ENCODE assay signal across 15 cellular contexts in genomic region chr1:218642033-218642954, GRCh38.
A peak's percentile ranks its signal among the peaks of the same experiment; 100 is the strongest.
DNase-seq lines count a peak whose midpoint lies in the region; ATAC-seq, FAIRE-seq and TF ChIP-seq lines count a peak whose summit lies in the region.
"Had no signal": no experiment of that assay in that cellular context is flagged by ENCODE, and none has a peak within 500 bp of the region (broad histone marks: within the 10 kb centered on the region; RNA-seq: fewer than 3 reads in every experiment).

No MANE protein-coding gene starts in this region.

- H3K27ac ChIP-seq in A549: peak overlapping the region; percentile 27 to 79; a peak in 4 of 6 replicates
- H3K27ac ChIP-seq in mesenchymal stem cell (ENCODE audit: low read length, poor library complexity, severe bottlenecking): no peak overlapping the region

- H3K18ac ChIP-seq in mesenchymal stem cell (ENCODE audit: low read depth in 1 of 2, low read length in 2 of 2): peak overlapping the region in 1 of 2 experiments; percentile 80

- peaks cover 3% of the 10 kb centered on the region for H3K9me3 Mint-ChIP-seq in chondrocyte (ENCODE audit: low read depth)
- H3K9me3 Mint-ChIP-seq: activated B cell treated with CpG ODN at 0.5 μM for 24 hours had no signal

- H3K23ac ChIP-seq in mesenchymal stem cell (ENCODE audit: low read length in 2 of 2): no peak overlapping the region

- H3K27ac Mint-ChIP-seq in chondrocyte (ENCODE audit: unreplicated experiment): peak overlapping the region; percentile 43
- H3K27ac Mint-ChIP-seq: activated B cell treated with CpG ODN at 0.5 μM for 24 hours; activated naive CD4-positive, alpha-beta T cell treated with anti-CD3 and anti-CD28 coated beads, Interleukin-2, amount 50 U/mL, for 72 hours had no signal

- TF ChIP-seq EP300 in A549 (IDR thresholded peaks at IDR 0.05): no peak

- H3K36me3 ChIP-seq in mesenchymal stem cell (ENCODE audit: control insufficient read depth in 1 of 2, insufficient read depth in 2 of 2, low read depth in 1 of 2, low read length in 2 of 2): no peaks in the 10 kb centered on the region

- FAIRE-seq in A549 (lab: Jason Lieb, UNC) (peak; percentile 54), frontal cortex (lab: Jason Lieb, UNC) (no peak)

- H2BK120ac ChIP-seq in mesenchymal stem cell (ENCODE audit: low read depth, low read length): no peak overlapping the region

- no peak overlapping the region for H2AFZ ChIP-seq in mesenchymal stem cell (ENCODE audit: low read depth, low read length)

- peaks cover 25% of the 10 kb centered on the region for H3K4me1 ChIP-seq in A549
- H3K4me1 ChIP-seq in mesenchymal stem cell (ENCODE audit: control insufficient read depth, insufficient read depth, low read depth, low read length): peaks cover 4% of the 10 kb centered on the region

- H4K91ac ChIP-seq in mesenchymal stem cell (ENCODE audit: low read length): no peak overlapping the region

- no peak for TF ChIP-seq POLR2A in A549 (IDR thresholded peaks at IDR 0.05; ENCODE audit: low read length)

- H3K27me3 ChIP-seq in mesenchymal stem cell (ENCODE audit: control insufficient read depth in 1 of 2, insufficient read depth in 1 of 2, low read length in 2 of 2): no peaks in the 10 kb centered on the region

- H3K9me3 ChIP-seq in A549 (no peaks in the 10 kb centered on the region), mesenchymal stem cell (ENCODE audit: control insufficient read depth, low read length) (no peaks in the 10 kb centered on the region)

- ATAC-seq in A549: peak in 1 of 2 experiments; percentile 45; a peak in 3 of 6 replicates
- ATAC-seq: activated naive CD4-positive, alpha-beta T cell treated with anti-CD3 and anti-CD28 coated beads, Interleukin-2, amount 50 U/mL, for 72 hours had no signal

- H3K4me3 ChIP-seq in A549: no peak overlapping the region
- H3K4me3 ChIP-seq in mesenchymal stem cell (ENCODE audit: insufficient read depth in 1 of 2, low read depth in 1 of 2, low read length in 2 of 2): no peak overlapping the region

- no peak for DNase-seq in A549 (ENCODE audit: low read depth in 1 of 2, low spot score in 1 of 2)
- DNase-seq in H4 (ENCODE audit: low spot score): peak; percentile 11
- no peak for DNase-seq in chondrocyte (ENCODE audit: low spot score)
- DNase-seq in mesenchymal stem cell: peak; percentile 51
- no peak for DNase-seq in frontal cortex (ENCODE audit: low spot score in 2 of 2)
- no peak for DNase-seq in SHP77 (lab: John Stamatoyannopoulos, UW)
- no peak for DNase-seq in ecto neural progenitor cell (ENCODE audit: low spot score)
- DNase-seq in GM10248 (ENCODE audit: extremely low spot score): no peak
- DNase-seq: activated B cell treated with CpG ODN at 0.5 μM for 24 hours; activated CD8-positive, alpha-beta memory T cell treated with anti-CD3 and anti-CD28 coated beads, Interleukin-2, amount 50 U/mL, for 4 hours; HCEC 1CT; NCI-H2171 treated with DMSO at 0.1 percent for 48 hours; occipital lobe; SW 1271 had no signal

- H2BK5ac ChIP-seq in mesenchymal stem cell (ENCODE audit: low read depth, low read length, poor library complexity, severe bottlenecking): no peak overlapping the region

- no peak overlapping the region for H2AK5ac ChIP-seq in mesenchymal stem cell (ENCODE audit: low read length, severe bottlenecking)

- no peaks in the 10 kb centered on the region for H3K27me3 Mint-ChIP-seq in chondrocyte (ENCODE audit: low read depth)
- H3K27me3 Mint-ChIP-seq: activated B cell treated with CpG ODN at 0.5 μM for 24 hours had no signal

- TF ChIP-seq CTCF in A549 (IDR thresholded peaks at IDR 0.05) (no peak), chondrocyte (IDR thresholded peaks at IDR 0.05) (no peak), GM10248 (IDR thresholded peaks at IDR 0.05; ENCODE audit: control extremely low read depth, extremely low read depth, low read depth, missing control alignments) (no peak)

- peak overlapping the region in 1 of 2 experiments; percentile 97 for H2BK12ac ChIP-seq in mesenchymal stem cell (ENCODE audit: low read length in 2 of 2)

- no peak overlapping the region for H3K9ac ChIP-seq in mesenchymal stem cell (ENCODE audit: low read length)

- H3K4me2 ChIP-seq in A549 (0 out of 3 replicates have a peak overlapping the region, but pooled peaks have one; percentile 4), mesenchymal stem cell (ENCODE audit: low read length, poor library complexity, severe bottlenecking) (no peak overlapping the region)

- H3K4me1 Mint-ChIP-seq in chondrocyte (ENCODE audit: low read depth): peaks cover 21% of the 10 kb centered on the region
- H3K4me1 Mint-ChIP-seq: activated B cell treated with CpG ODN at 0.5 μM for 24 hours had no signal

- 86% methylated on average over 7 of the region's 7 CpGs for WGBS in A549 (ENCODE audit: missing lambda C conversion rate)
- 98% methylated on average over 5 of the region's 7 CpGs for WGBS in mesenchymal stem cell

- POLR2A ChIA-PET in A549 (lab: Yijun Ruan, JAX): interaction anchor here (0.6 kb wide), 1 partner anchor 277 kb away, joined by 4 read pairs; no protein-coding TSS in a partner anchor
- POLR2A ChIA-PET in GM10248 (lab: Yijun Ruan, JAX): no interaction called here

- no peak overlapping the region for H4K8ac ChIP-seq in mesenchymal stem cell (ENCODE audit: low read length)

- CTCF ChIA-PET in A549 (lab: Yijun Ruan, JAX): interaction anchor here (0.6 to 1.6 kb wide), 4 partner anchors 10 to 547 kb away, joined by 3 to 5 read pairs (median 3); no protein-coding TSS in a partner anchor
- CTCF ChIA-PET in GM10248 (lab: Yijun Ruan, JAX): no interaction called here

- no peaks in the 10 kb centered on the region for H3K36me3 Mint-ChIP-seq in chondrocyte (ENCODE audit: low read depth)
- H3K36me3 Mint-ChIP-seq: activated naive CD4-positive, alpha-beta T cell treated with anti-CD3 and anti-CD28 coated beads, Interleukin-2, amount 50 U/mL, for 72 hours had no signal

- no peak overlapping the region for H3K4me3 Mint-ChIP-seq in chondrocyte (ENCODE audit: unreplicated experiment)
- H3K4me3 Mint-ChIP-seq: activated B cell treated with CpG ODN at 0.5 μM for 24 hours had no signal

- H3K79me1 ChIP-seq in mesenchymal stem cell (replicated peaks; ENCODE audit: low read length, poor library complexity, severe bottlenecking): no peaks in the 10 kb centered on the region

- H3K4ac ChIP-seq in mesenchymal stem cell (ENCODE audit: low read depth in 1 of 2, low read length in 2 of 2): peak overlapping the region in 1 of 2 experiments; percentile 26

- no peak for TF ChIP-seq RAD21 in A549 (conservative IDR thresholded peaks at IDR 0.05 in 1 of 2, IDR thresholded peaks at IDR 0.05 in 1 of 2)

- H3K14ac ChIP-seq in mesenchymal stem cell (ENCODE audit: low read length in 2 of 2): peak overlapping the region in 1 of 2 experiments; percentile 26

- H2BK15ac ChIP-seq in mesenchymal stem cell (ENCODE audit: low read depth, poor library complexity, severe bottlenecking): no peak overlapping the region

TF ChIP-seq in A549, 52 proteins besides CTCF, POLR2A, EP300 and RAD21:
- TF ChIP-seq CEBPB (IDR thresholded peaks at IDR 0.05): 0 out of 4 replicates have a peak, but pooled peaks of 1 of the 2 experiments have one; percentile 18
- TF ChIP-seq BCL3 (IDR thresholded peaks at IDR 0.05): no peak

Comparison
In these comparisons a context has a peak if more than half of its experiments do, and no peak if none do; other contexts are left out.
1. DNase-seq: peak in H4 (single experiment) and mesenchymal stem cell (single experiment); none in A549 (0 of 2), chondrocyte (single experiment), frontal cortex (0 of 2), SHP77 (0 of 2), ecto neural progenitor cell (single experiment) and GM10248 (single experiment).